In the genomic region with DNA sequence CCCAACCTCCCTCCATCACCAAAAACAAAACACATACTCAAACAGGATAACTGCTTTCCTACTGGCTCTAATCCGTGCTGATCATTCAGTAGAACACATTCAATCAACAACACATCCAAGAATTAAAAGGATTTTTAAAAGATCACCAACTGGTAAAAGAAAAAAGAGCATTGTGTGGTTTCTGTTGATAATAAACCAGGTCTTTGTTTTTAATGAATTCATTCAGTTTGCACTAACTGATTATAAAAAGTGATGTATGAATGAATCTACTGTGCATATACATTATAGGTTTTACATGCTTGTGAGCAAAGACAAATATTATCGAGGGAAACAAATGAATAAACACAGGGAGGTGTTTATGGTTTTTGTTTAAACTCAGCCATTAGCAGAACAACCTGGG, we compare ENCODE assay signal across 24 cellular contexts. TPM values are rescaled to one million over a fixed set of nuclear protein-coding genes. Genes with fewer than 3 reads are reported as not detected.
DNase-seq lines count a peak whose midpoint lies in the region; ATAC-seq and TF ChIP-seq lines count a peak whose summit lies in the region.
"Had no signal": no experiment of that assay in that cellular context is flagged by ENCODE, and none has a peak within 500 bp of the region (broad histone marks: within the 10 kb centered on the region; RNA-seq: fewer than 3 reads in every experiment).

No MANE protein-coding gene starts in this region.

- H2AFZ ChIP-seq in PC-3 (ENCODE audit: low read length) = no peak overlapping the region
- peak overlapping the region; percentile 30 for H2AFZ ChIP-seq in osteoblast (ENCODE audit: low read length)

- peak overlapping the region; percentile 44 for H3K27ac Mint-ChIP-seq in activated T-helper 17 cell treated with anti-CD3 and anti-CD28 coated beads, Interleukin-2, amount 50 U/mL, for 72 hours
- no peak overlapping the region for H3K27ac Mint-ChIP-seq in MCF 10A (ENCODE audit: low read depth, unreplicated experiment)
- H3K27ac Mint-ChIP-seq: B cell; CD4-positive, alpha-beta T cell; CD8-positive, alpha-beta T cell had no signal

- no peaks in the 10 kb centered on the region for H3K9me2 ChIP-seq in PC-3 (replicated peaks; ENCODE audit: low read length)

- TF ChIP-seq CTCF in PC-3 (conservative IDR thresholded peaks at IDR 0.05; ENCODE audit: low read depth, low read length) (no peak), osteoblast (IDR thresholded peaks at IDR 0.05; ENCODE audit: extremely low read depth, low read depth, low read length) (no peak), MCF 10A (IDR thresholded peaks at IDR 0.05; ENCODE audit: unreplicated experiment) (no peak)

- H3K36me3 ChIP-seq in PC-3 (ENCODE audit: low read depth, low read length) (peaks cover 64% of the 10 kb centered on the region), osteoblast (ENCODE audit: insufficient read depth, low read length) (peaks cover 3% of the 10 kb centered on the region)

- H3K4me3 ChIP-seq in PC-3 (ENCODE audit: low read length) (no peak overlapping the region), osteoblast (ENCODE audit: insufficient read depth, low read length) (no peak overlapping the region)
- H3K4me3 ChIP-seq: A549; BLaER1 treated with 17β-estradiol and CSF1 and Interleukin-3, amounts not matched to agents 10 nM and 100 nM; GM12878 had no signal

- H3K4me1 ChIP-seq in PC-3 (ENCODE audit: insufficient read depth, low read length) = no peaks in the 10 kb centered on the region
- no peaks in the 10 kb centered on the region for H3K4me1 ChIP-seq in osteoblast (ENCODE audit: insufficient read depth, low read length)
- H3K4me1 ChIP-seq: A549 had no signal

- no peak overlapping the region for H3K4me2 ChIP-seq in PC-3 (ENCODE audit: low read length)
- no peak overlapping the region for H3K4me2 ChIP-seq in osteoblast (ENCODE audit: insufficient read depth, low read length)
- H3K4me2 ChIP-seq: A549; BLaER1 treated with 17β-estradiol and CSF1 and Interleukin-3, amounts not matched to agents 10 nM and 100 nM had no signal

- H3K27me3 ChIP-seq in PC-3 (ENCODE audit: low read length) (no peaks in the 10 kb centered on the region), osteoblast (ENCODE audit: insufficient read depth, low read length) (no peaks in the 10 kb centered on the region)
- H3K27me3 ChIP-seq: BLaER1 treated with 17β-estradiol and CSF1 and Interleukin-3, amounts not matched to agents 10 nM and 100 nM had no signal

- POLR2A ChIA-PET in PC-3 (lab: Charles Lee; ENCODE audit: unreplicated experiment) = no interaction called here
- POLR2A ChIA-PET in MCF 10A (lab: Yijun Ruan, JAX) = interaction anchor here (0.7 kb wide), 1 partner anchor 66 kb away, joined by 3 read pairs; no protein-coding TSS in a partner anchor

- no peaks in the 10 kb centered on the region for H3K27me3 Mint-ChIP-seq in activated T-helper 17 cell treated with anti-CD3 and anti-CD28 coated beads, Interleukin-2, amount 50 U/mL, for 72 hours
- no peaks in the 10 kb centered on the region for H3K27me3 Mint-ChIP-seq in MCF 10A (ENCODE audit: insufficient read depth, unreplicated experiment)
- H3K27me3 Mint-ChIP-seq: B cell; CD4-positive, alpha-beta T cell had no signal

- BruUV-seq in PC-3 (replicated peaks; lab: Mats Ljungman, UMichigan) (no TSS peak), MCF 10A (replicated peaks; lab: Mats Ljungman, UMichigan) (no TSS peak)

- DNase-seq in COLO829 (ENCODE audit: low spot score) = peak; percentile 62
- no peak for DNase-seq in PC-3
- DNase-seq in osteoblast (ENCODE audit: insufficient read length, low spot score, missing footprints) = no peak
- no peak for DNase-seq in NCI-H2171 treated with DMSO at 0.1 percent for 48 hours (lab: John Stamatoyannopoulos, UW)
- no peak for DNase-seq in MCF 10A (ENCODE audit: unreplicated experiment)
- DNase-seq: AML-193; CD4-positive, alpha-beta T cell; CD8-positive, alpha-beta T cell; COR-L47; DMS 273 treated with DMSO at 0.1 percent for 48 hours; DMS153; DMS53; DMS79; DND-41; EL; GDM1 had no signal

- H3K4me3 Mint-ChIP-seq in activated T-helper 17 cell treated with anti-CD3 and anti-CD28 coated beads, Interleukin-2, amount 50 U/mL, for 72 hours = no peak overlapping the region
- H3K4me3 Mint-ChIP-seq in MCF 10A (ENCODE audit: unreplicated experiment) = no peak overlapping the region
- H3K4me3 Mint-ChIP-seq: B cell; CD4-positive, alpha-beta T cell; CD8-positive, alpha-beta T cell had no signal

- peaks cover 3% of the 10 kb centered on the region for H3F3A ChIP-seq in PC-3 (ENCODE audit: low read length, unreplicated experiment)

- H3K27ac ChIP-seq in PC-3 (ENCODE audit: low read length) (no peak overlapping the region), osteoblast (ENCODE audit: low read depth, low read length) (no peak overlapping the region)
- H3K27ac ChIP-seq: 22Rv1; A549; BLaER1 treated with 17β-estradiol and CSF1 and Interleukin-3, amounts not matched to agents 10 nM and 100 nM; C4-2B had no signal

- H3K79me2 ChIP-seq in PC-3 (ENCODE audit: low read length) (no peaks in the 10 kb centered on the region), osteoblast (ENCODE audit: insufficient read depth, low read length) (peaks cover 11% of the 10 kb centered on the region)

- no peaks in the 10 kb centered on the region for H3K36me3 Mint-ChIP-seq in activated T-helper 17 cell treated with anti-CD3 and anti-CD28 coated beads, Interleukin-2, amount 50 U/mL, for 72 hours (ENCODE audit: low read depth)
- H3K36me3 Mint-ChIP-seq in MCF 10A (ENCODE audit: insufficient read depth, unreplicated experiment) = peaks cover 14% of the 10 kb centered on the region
- H3K36me3 Mint-ChIP-seq: CD8-positive, alpha-beta T cell had no signal

- no peaks in the 10 kb centered on the region for H3K9me3 ChIP-seq in PC-3 (ENCODE audit: low read length)
- no peaks in the 10 kb centered on the region for H3K9me3 ChIP-seq in osteoblast (ENCODE audit: low read depth, low read length)
- H3K9me3 ChIP-seq: A549; BLaER1 treated with 17β-estradiol and CSF1 and Interleukin-3, amounts not matched to agents 10 nM and 100 nM had no signal

- peaks cover 5% of the 10 kb centered on the region; the same call in 1 of the 2 replicates for H4K20me1 ChIP-seq in PC-3 (ENCODE audit: low read length)
- no peaks in the 10 kb centered on the region for H4K20me1 ChIP-seq in osteoblast (ENCODE audit: insufficient read depth, low read length)
- H4K20me1 ChIP-seq: BLaER1 treated with 17β-estradiol and CSF1 and Interleukin-3, amounts not matched to agents 10 nM and 100 nM had no signal

- intact Hi-C loops in PC-3 (cut with micrococcal nuclease) (no loop called here), MCF 10A (cut with micrococcal nuclease) (no loop called here)

- CTCF ChIA-PET in PC-3 (lab: Charles Lee) = no interaction called here
- CTCF ChIA-PET in MCF 10A (lab: Yijun Ruan, JAX) = interaction anchor here (3.1 kb wide), 1 partner anchor 41 kb away, joined by 12 read pairs; no protein-coding TSS in a partner anchor

- no peaks in the 10 kb centered on the region for H3K9me3 Mint-ChIP-seq in activated T-helper 17 cell treated with anti-CD3 and anti-CD28 coated beads, Interleukin-2, amount 50 U/mL, for 72 hours
- H3K9me3 Mint-ChIP-seq in MCF 10A (ENCODE audit: unreplicated experiment) = no peaks in the 10 kb centered on the region
- H3K9me3 Mint-ChIP-seq: CD4-positive, alpha-beta T cell; CD8-positive, alpha-beta T cell had no signal

- ATAC-seq in PC-3 (peak; percentile 49), GM18511 (IDR thresholded peaks at IDR 0.05; ENCODE audit: unreplicated experiment) (no peak)
- ATAC-seq in activated T-helper 17 cell treated with anti-CD3 and anti-CD28 coated beads, Interleukin-2, amount 50 U/mL, for 72 hours (replicated peaks) = no peak
- ATAC-seq: A549; CD8-positive, alpha-beta T cell; GM12878 had no signal

- H3K4me1 Mint-ChIP-seq in activated T-helper 17 cell treated with anti-CD3 and anti-CD28 coated beads, Interleukin-2, amount 50 U/mL, for 72 hours = peaks cover 5% of the 10 kb centered on the region
- no peaks in the 10 kb centered on the region for H3K4me1 Mint-ChIP-seq in MCF 10A (ENCODE audit: insufficient read depth, unreplicated experiment)
- H3K4me1 Mint-ChIP-seq: B cell had no signal

- H3K9ac ChIP-seq in PC-3 (ENCODE audit: low read length) = no peak overlapping the region
- H3K9ac ChIP-seq: BLaER1 treated with 17β-estradiol and CSF1 and Interleukin-3, amounts not matched to agents 10 nM and 100 nM had no signal

RNA-seq across cellular contexts. Expression of a gene that starts 55.1 kb away (rescaled TPM):
- total RNA-seq in PC-3 (2014; rRNA removed) (58.9 and 112 TPM in 2 replicates), osteoblast (8.8 and 10.1 TPM in 2 replicates), MCF 10A (2022) (22.8 and 25.0 TPM in 2 replicates)
- total RNA-seq in activated T-helper 17 cell treated with anti-CD3 and anti-CD28 coated beads, Interleukin-2, amount 50 U/mL, for 72 hours = 10 to 100 TPM; 64.2 to 88.1 TPM
